ENCODE assay signal across 1 cellular context in genomic region chr6:27650620-27651370, GRCh38.
TF ChIP-seq lines count a peak whose summit lies in the region.

No MANE protein-coding gene starts in this region.

TF ChIP-seq in H1, 55 proteins besides CTCF, POLR2A, EP300 and RAD21 (continued from another document):
- no peak for TF ChIP-seq NANOG (IDR thresholded peaks at IDR 0.05; ENCODE audit: insufficient read depth, low read depth, low read length, poor library complexity, severe bottlenecking)
- no peak for TF ChIP-seq POU5F1 (IDR thresholded peaks at IDR 0.05; ENCODE audit: low read depth, low read length)
- no peak for TF ChIP-seq HDAC6 (IDR thresholded peaks at IDR 0.05; ENCODE audit: low read depth, low read length)
- TF ChIP-seq YY1 (IDR thresholded peaks at IDR 0.05; ENCODE audit: low read depth, low read length) = no peak
- TF ChIP-seq CEBPB (IDR thresholded peaks at IDR 0.05; ENCODE audit: low read depth, low read length) = peak; percentile 29; the same call in 1 of the 2 replicates
- no peak for TF ChIP-seq SP4 (IDR thresholded peaks at IDR 0.05; ENCODE audit: low read length)
- TF ChIP-seq CBX5 (IDR thresholded peaks at IDR 0.05; ENCODE audit: low read depth, low read length) = no peak
- TF ChIP-seq TBP (IDR thresholded peaks at IDR 0.05; ENCODE audit: low read depth, low read length) = peak; percentile 100
- no peak for TF ChIP-seq CHD1 (IDR thresholded peaks at IDR 0.05; ENCODE audit: low read depth, low read length)
- TF ChIP-seq CHD7 (IDR thresholded peaks at IDR 0.05; ENCODE audit: insufficient replicate concordance, low read length) = no peak
- no peak for TF ChIP-seq USF2 (IDR thresholded peaks at IDR 0.05; ENCODE audit: low read length)
- no peak for TF ChIP-seq POLR2AphosphoS5 (IDR thresholded peaks at IDR 0.05; ENCODE audit: low read depth, low read length)
- TF ChIP-seq SP1 (IDR thresholded peaks at IDR 0.05; ENCODE audit: low read depth, low read length) = no peak
- 0 out of 2 replicates have a peak, but pooled peaks have one; percentile 35 for TF ChIP-seq KDM1A (IDR thresholded peaks at IDR 0.05; ENCODE audit: borderline replicate concordance, low read length)
- no peak for TF ChIP-seq HDAC2 (IDR thresholded peaks at IDR 0.05; ENCODE audit: borderline replicate concordance in 1 of 2, low read depth in 2 of 2, low read length in 2 of 2)
- TF ChIP-seq GABPA (IDR thresholded peaks at IDR 0.05; ENCODE audit: borderline replicate concordance, insufficient read depth, low read length) = no peak
- no peak for TF ChIP-seq BCL11A (IDR thresholded peaks at IDR 0.05; ENCODE audit: low read depth in 2 of 2, low read length in 2 of 2)
- peak; percentile 46; the same call in 1 of the 2 replicates for TF ChIP-seq MAFK (IDR thresholded peaks at IDR 0.05; ENCODE audit: low read depth, low read length)
- TF ChIP-seq TCF12 (IDR thresholded peaks at IDR 0.05; ENCODE audit: low read depth, low read length) = 0 out of 2 replicates have a peak, but pooled peaks have one; percentile 64
- TF ChIP-seq KDM5A (IDR thresholded peaks at IDR 0.05; ENCODE audit: low read length) = no peak
- no peak for TF ChIP-seq CTBP2 (IDR thresholded peaks at IDR 0.05; ENCODE audit: borderline replicate concordance, insufficient read depth, insufficient read length, low read length)
- TF ChIP-seq CHD2 (IDR thresholded peaks at IDR 0.05; ENCODE audit: low read length) = no peak
- 0 out of 2 replicates have a peak, but pooled peaks have one; percentile 20 for TF ChIP-seq TAF1 (IDR thresholded peaks at IDR 0.05; ENCODE audit: low read depth, low read length)
- no peak for TF ChIP-seq FOSL1 (IDR thresholded peaks at IDR 0.05; ENCODE audit: insufficient read depth, low read depth, low read length)
- TF ChIP-seq SP2 (IDR thresholded peaks at IDR 0.05; ENCODE audit: low read length) = no peak
- peak; percentile 72 for TF ChIP-seq MAX (IDR thresholded peaks at IDR 0.05)
- TF ChIP-seq RBBP5 (IDR thresholded peaks at IDR 0.05; ENCODE audit: borderline replicate concordance, low read depth, low read length) = peak; percentile 91
- TF ChIP-seq TAF7 (optimal IDR thresholded peaks at IDR 0.05; ENCODE audit: borderline replicate concordance, low read depth, low read length) = peak; percentile 40
